28 cellular contexts compared by ENCODE assay signal in the genomic region with DNA sequence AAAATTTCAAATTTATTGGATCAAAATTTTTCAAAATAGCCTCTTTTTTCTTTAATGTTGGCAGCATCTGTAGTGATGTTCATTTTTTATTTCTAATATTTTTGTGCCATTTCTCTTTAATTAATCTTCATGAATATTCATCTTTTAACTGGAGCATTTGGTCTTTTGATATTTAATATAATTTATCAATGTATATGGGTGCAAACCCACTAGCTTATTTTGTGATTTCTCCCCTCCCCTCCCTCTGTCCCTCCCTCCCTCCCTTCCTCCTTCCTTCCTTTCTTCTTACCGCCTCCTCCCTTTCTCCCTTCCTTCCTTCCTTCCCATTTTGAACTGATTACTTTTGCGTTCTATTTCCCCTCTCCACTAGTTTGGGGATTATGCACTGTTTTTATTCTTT. TPM values are rescaled to one million over a fixed set of nuclear protein-coding genes. Genes with fewer than 3 reads are reported as not detected.
DNase-seq lines count a peak whose midpoint lies in the region; ATAC-seq, FAIRE-seq and TF ChIP-seq lines count a peak whose summit lies in the region.
"Had no signal": no experiment of that assay in that cellular context is flagged by ENCODE, and none has a peak within 500 bp of the region (broad histone marks: within the 10 kb centered on the region; RNA-seq: fewer than 3 reads in every experiment).

No MANE protein-coding gene starts in this region.

- H3K4me1 Mint-ChIP-seq in stimulated activated memory B cell treated with anti-CD40 and anti-IgM and Interleukin-4, amounts not matched to agents 10 μg/mL and 1 μg/mL and 100 μg/mL, for 72 hours = peaks cover 31% of the 10 kb centered on the region
- H3K4me1 Mint-ChIP-seq: CD4-positive, alpha-beta memory T cell; CD8-positive, alpha-beta memory T cell had no signal

- H3K27ac ChIP-seq in HepG2 (ENCODE audit: extremely low read length, insufficient read depth, low read length) = no peak overlapping the region
- no peak overlapping the region for H3K27ac ChIP-seq in right lobe of liver
- peak overlapping the region; percentile 58 for H3K27ac ChIP-seq in epithelial cell of prostate
- H3K27ac ChIP-seq: BLaER1 had no signal

- TF ChIP-seq EP300 in HepG2 (IDR thresholded peaks at IDR 0.05; ENCODE audit: low read depth in 2 of 2, low read length in 2 of 2) (no peak), HepG2 (CRISPR knock-in tag; IDR thresholded peaks at IDR 0.05; ENCODE audit: borderline replicate concordance) (no peak)

- ATAC-seq in HepG2 (no peak), right lobe of liver (no peak), HG03135 (IDR thresholded peaks at IDR 0.05; ENCODE audit: unreplicated experiment) (no peak), SK-N-SH treated with all-trans-retinoic acid at 6 μM for 48 hours (no peak)
- ATAC-seq in stimulated activated memory B cell treated with anti-CD40 and anti-IgM and Interleukin-4, amounts not matched to agents 10 μg/mL and 1 μg/mL and 100 μg/mL, for 72 hours = no peak

- in situ Hi-C loops in HepG2 (cut with HindIII; ENCODE audit: extremely low pct_ligation_motif_present, low pct_unique_long_range_greater_than_20kb) = no loop called here

- DNase-seq in HepG2 (ENCODE audit: low spot score) = no peak
- DNase-seq in right lobe of liver = no peak
- DNase-seq in RCC 7860 (ENCODE audit: low spot score) = no peak
- no peak for DNase-seq in epithelial cell of prostate (ENCODE audit: low read depth, low spot score)
- no peak for DNase-seq in HuH-7.5 (ENCODE audit: low spot score)
- DNase-seq: 8988T; BE2C; C1 segment of cervical spinal cord; CD4-positive, alpha-beta memory T cell; CD4-positive, CD25-positive, alpha-beta regulatory T cell; CD8-positive, alpha-beta memory T cell; COR-L47; DMS 273 treated with DMSO at 0.1 percent for 48 hours; DMS153; DMS53; DMS79; DND-41; EL; GDM1 had no signal

- H3K9me3 Mint-ChIP-seq in stimulated activated memory B cell treated with anti-CD40 and anti-IgM and Interleukin-4, amounts not matched to agents 10 μg/mL and 1 μg/mL and 100 μg/mL, for 72 hours = no peaks in the 10 kb centered on the region
- H3K9me3 Mint-ChIP-seq: CD14-positive monocyte; CD4-positive, alpha-beta memory T cell; CD4-positive, CD25-positive, alpha-beta regulatory T cell; CD8-positive, alpha-beta memory T cell had no signal

- H3K79me2 ChIP-seq in HepG2 (ENCODE audit: insufficient read depth, low read length) = no peaks in the 10 kb centered on the region

- FAIRE-seq in HepG2 (lab: Jason Lieb, UNC) (no peak), RCC 7860 (lab: Jason Lieb, UNC) (peak; percentile 16)
- FAIRE-seq: A204.1, GM12892, GM18507 had no signal

- WGBS in HepG2 (ENCODE audit: low lambda C conversion rate) = 96% methylated on average over 2 of the region's 2 CpGs
- WGBS in right lobe of liver (ENCODE audit: insufficient coverage, low coverage, low lambda C conversion rate, missing lambda C conversion rate) = 36% methylated on average over 2 of the region's 2 CpGs

- no peak overlapping the region for H3K4me3 Mint-ChIP-seq in stimulated activated memory B cell treated with anti-CD40 and anti-IgM and Interleukin-4, amounts not matched to agents 10 μg/mL and 1 μg/mL and 100 μg/mL, for 72 hours
- H3K4me3 Mint-ChIP-seq: CD14-positive monocyte; CD4-positive, alpha-beta memory T cell; CD4-positive, CD25-positive, alpha-beta regulatory T cell; CD8-positive, alpha-beta memory T cell had no signal

- no peak for TF ChIP-seq POLR2A in HepG2 (IDR thresholded peaks at IDR 0.05; ENCODE audit: insufficient read depth in 1 of 2, low read depth in 2 of 2, low read length in 2 of 2)
- TF ChIP-seq POLR2A in right lobe of liver (IDR thresholded peaks at IDR 0.05) = no peak

- H4K20me1 ChIP-seq in HepG2 (ENCODE audit: insufficient read depth, low read length) = no peaks in the 10 kb centered on the region
- H4K20me1 ChIP-seq: BLaER1 had no signal

- POLR2A ChIA-PET in HepG2 (lab: Yijun Ruan, JAX) = no interaction called here

- no peaks in the 10 kb centered on the region for H3K27me3 ChIP-seq in HepG2 (ENCODE audit: control insufficient read depth in 1 of 2, insufficient read depth in 2 of 2, low read length in 2 of 2)
- H3K27me3 ChIP-seq in right lobe of liver = no peaks in the 10 kb centered on the region
- H3K27me3 ChIP-seq: BE2C, BLaER1 had no signal

- no peak overlapping the region for H2AFZ ChIP-seq in HepG2 (ENCODE audit: low read length)

- no peaks in the 10 kb centered on the region for H3K36me3 Mint-ChIP-seq in stimulated activated memory B cell treated with anti-CD40 and anti-IgM and Interleukin-4, amounts not matched to agents 10 μg/mL and 1 μg/mL and 100 μg/mL, for 72 hours
- H3K36me3 Mint-ChIP-seq: CD14-positive monocyte; CD4-positive, alpha-beta memory T cell; CD4-positive, CD25-positive, alpha-beta regulatory T cell; CD8-positive, alpha-beta memory T cell had no signal

- no peaks in the 10 kb centered on the region for H3K36me3 ChIP-seq in HepG2 (replicated peaks in 1 of 2; ENCODE audit: control insufficient read depth in 1 of 2, insufficient read depth in 2 of 2, low read length in 2 of 2)
- H3K36me3 ChIP-seq in right lobe of liver = no peaks in the 10 kb centered on the region
- H3K36me3 ChIP-seq: BE2C, BLaER1 had no signal

- H3K9me3 ChIP-seq in HepG2 (ENCODE audit: low read length) = no peaks in the 10 kb centered on the region
- no peaks in the 10 kb centered on the region for H3K9me3 ChIP-seq in right lobe of liver
- H3K9me3 ChIP-seq: BE2C, BLaER1 had no signal

- TF ChIP-seq CTCF in HepG2 (CRISPR knock-in tag; IDR thresholded peaks at IDR 0.05) (no peak), right lobe of liver (IDR thresholded peaks at IDR 0.05) (no peak)

- CTCF ChIA-PET in HepG2 (lab: Yijun Ruan, JAX; ENCODE audit: low intra/inter-chr PET ratio, low total read pairs) = no interaction called here

- BruUV-seq in HepG2 (replicated peaks; lab: Mats Ljungman, UMichigan) = no TSS peak

- no peak overlapping the region for H3K4me2 ChIP-seq in HepG2 (ENCODE audit: low read depth, low read length)
- H3K4me2 ChIP-seq: BLaER1 had no signal

- peak overlapping the region; percentile 17 for H3K27ac Mint-ChIP-seq in stimulated activated memory B cell treated with anti-CD40 and anti-IgM and Interleukin-4, amounts not matched to agents 10 μg/mL and 1 μg/mL and 100 μg/mL, for 72 hours
- H3K27ac Mint-ChIP-seq: CD4-positive, alpha-beta memory T cell had no signal

- no peaks in the 10 kb centered on the region for H3K27me3 Mint-ChIP-seq in stimulated activated memory B cell treated with anti-CD40 and anti-IgM and Interleukin-4, amounts not matched to agents 10 μg/mL and 1 μg/mL and 100 μg/mL, for 72 hours
- H3K27me3 Mint-ChIP-seq: CD4-positive, alpha-beta memory T cell; CD8-positive, alpha-beta memory T cell had no signal

- H3K9ac ChIP-seq in HepG2 (ENCODE audit: insufficient read depth, low read depth, low read length) = no peak overlapping the region
- H3K9ac ChIP-seq: BLaER1 had no signal

- intact Hi-C loops in HepG2 (cut with micrococcal nuclease; ENCODE audit: unreplicated experiment) (no loop called here), right lobe of liver (cut with DNase I) (no loop called here)

- H3K4me3 ChIP-seq in HepG2 (replicated peaks in 1 of 3; ENCODE audit: insufficient read depth in 1 of 3, low read depth in 2 of 3, low read length in 3 of 3) (no peak overlapping the region), right lobe of liver (no peak overlapping the region)
- H3K4me3 ChIP-seq: BLaER1, GM12878 had no signal

- H3K4me1 ChIP-seq in HepG2 (ENCODE audit: insufficient read depth, low read length) (peaks cover 29% of the 10 kb centered on the region), right lobe of liver (no peaks in the 10 kb centered on the region)

- TF ChIP-seq RAD21 in HepG2 (CRISPR knock-in tag; IDR thresholded peaks at IDR 0.05) = no peak

TF ChIP-seq in HepG2, 621 proteins besides CTCF, POLR2A, EP300 and RAD21:
- TF ChIP-seq CENPT (CRISPR knock-in tag; IDR thresholded peaks at IDR 0.05; ENCODE audit: low read depth) = no peak
- peak; percentile 91 for TF ChIP-seq HNRNPK (IDR thresholded peaks at IDR 0.05; ENCODE audit: low read depth, low read length, poor library complexity, severe bottlenecking)

RNA-seq across cellular contexts. Expression of a gene that starts 49.2 kb away (rescaled TPM):
- total RNA-seq in HepG2 (2016; rRNA removed; fragmentation: Illumina TruSeq; extraction: Trizol) (4.2 and 4.5 TPM in 2 replicates), right lobe of liver (100 to 1,000 TPM; 135 to 940 (median 474) TPM)
- total RNA-seq in HepG2 (2016; cell fraction: cytosol; rRNA removed; fragmentation: Illumina TruSeq; extraction: Trizol; ENCODE audit: low read depth) = 0.61 and 0.88 TPM in 2 replicates
- 3.3 and 4.3 TPM in 2 replicates for total RNA-seq in HepG2 (2016; cell fraction: insoluble cytoplasmic fraction; rRNA removed; fragmentation: Illumina TruSeq; extraction: Trizol)
- 2.1 and 2.3 TPM in 2 replicates for total RNA-seq in HepG2 (2016; cell fraction: membrane; rRNA removed; fragmentation: Illumina TruSeq; extraction: Trizol)
- 4.3 and 4.5 TPM in 2 replicates for total RNA-seq in HepG2 (2016; cell fraction: nucleus; rRNA removed; fragmentation: Illumina TruSeq; extraction: Trizol)
- 46.4 and 52.3 TPM in 2 replicates for polyA plus RNA-seq in HepG2 (2011; rRNA removed)
- 39.7 and 45.8 TPM in 2 replicates for polyA plus RNA-seq in HepG2 (2011; cell fraction: cytosol; rRNA removed)
- 48.4 and 54.8 TPM in 2 replicates for polyA plus RNA-seq in HepG2 (2011; cell fraction: nucleus; rRNA removed)
- polyA plus RNA-seq in HepG2 (2012) = 14.4 and 32.4 TPM in 2 replicates
- 1.5 and 1.8 TPM in 2 replicates for polyA plus RNA-seq in HepG2 (2016; cell fraction: cytosol; fragmentation: Illumina TruSeq; extraction: Trizol; ENCODE audit: low read depth)
- polyA plus RNA-seq in HepG2 (2016; cell fraction: insoluble cytoplasmic fraction; fragmentation: Illumina TruSeq; extraction: Trizol; ENCODE audit: low read depth) = 5.3 and 7.5 TPM in 2 replicates
- 2.5 TPM in 2 replicates for polyA plus RNA-seq in HepG2 (2016; cell fraction: membrane; fragmentation: Illumina TruSeq; extraction: Trizol; ENCODE audit: low read depth)
- polyA plus RNA-seq in HepG2 (2016; cell fraction: nucleus; fragmentation: Illumina TruSeq; extraction: Trizol; ENCODE audit: insufficient read depth, low read depth) = 7.7 and 9.8 TPM in 2 replicates
- 39.1 and 112 TPM in 2 replicates for polyA minus RNA-seq in HepG2 (2011; rRNA and poly(A)+ RNA removed; ENCODE audit: low replicate concordance)
- polyA minus RNA-seq in HepG2 (2011; cell fraction: cytosol; rRNA and poly(A)+ RNA removed) = 43.5 and 48.8 TPM in 2 replicates
- 26.7 and 32.2 TPM in 2 replicates for polyA minus RNA-seq in HepG2 (2011; cell fraction: nucleus; rRNA and poly(A)+ RNA removed)
- total RNA-seq: CD4-positive, CD25-positive, alpha-beta regulatory T cell; CD8-positive, alpha-beta memory T cell had no signal
- polyA plus RNA-seq: CD8-positive, alpha-beta memory T cell had no signal

Comparison
In these comparisons a context has a peak if more than half of its experiments do, and no peak if none do; other contexts are left out.
1. RNA of a gene that starts 49.2 kb away (total RNA-seq): 135 to 940 TPM in right lobe of liver; 0.61 to 4.5 TPM in HepG2; every median in the first group is over 10 times any median in the second.